ENCODE assay signal across 11 cellular contexts in the genomic region with DNA sequence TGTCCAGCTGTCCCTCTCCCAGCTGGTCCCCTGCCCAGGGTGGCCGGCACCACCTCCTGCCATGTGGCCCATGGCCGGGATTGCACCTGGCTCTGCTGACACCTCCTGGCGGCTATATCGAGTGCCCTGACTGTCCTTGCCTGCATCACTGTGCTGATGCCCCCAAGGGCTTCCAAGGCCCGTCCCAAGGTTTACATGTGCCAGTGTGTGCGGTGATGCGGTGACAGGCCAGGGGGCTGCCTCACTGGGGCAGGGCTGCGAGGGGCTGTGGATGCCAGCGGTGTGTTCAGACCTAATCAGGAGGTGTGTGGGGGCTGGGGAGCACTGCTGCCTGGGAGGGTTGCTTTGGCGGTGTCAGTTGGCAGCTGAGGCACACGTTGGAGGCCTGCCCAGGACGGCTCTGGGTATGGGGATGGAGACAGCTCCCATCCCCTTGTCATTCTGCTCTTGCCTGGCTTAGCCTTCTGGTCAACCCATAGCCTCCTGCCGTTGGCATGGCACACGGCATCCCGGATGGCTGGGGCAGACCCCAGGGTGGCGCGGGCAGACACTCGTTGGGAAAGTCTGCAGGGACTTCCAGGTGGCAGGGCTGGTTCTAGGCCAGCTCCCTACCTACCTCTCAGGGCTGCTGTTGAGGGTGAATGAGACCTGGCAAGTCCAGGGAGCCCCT. TPM values are rescaled to one million over a fixed set of nuclear protein-coding genes. Genes with fewer than 3 reads are reported as not detected.
A peak's percentile ranks its signal among the peaks of the same experiment; 100 is the strongest.
DNase-seq lines count a peak whose midpoint lies in the region; ATAC-seq, FAIRE-seq and TF ChIP-seq lines count a peak whose summit lies in the region.
"Had no signal": no experiment of that assay in that cellular context is flagged by ENCODE, and none has a peak within 500 bp of the region (broad histone marks: within the 10 kb centered on the region; RNA-seq: fewer than 3 reads in every experiment).

No MANE protein-coding gene starts in this region.

- no peak for ATAC-seq in activated T-helper 17 cell treated with anti-CD3 and anti-CD28 coated beads, Interleukin-2, amount 50 U/mL, for 72 hours (replicated peaks)
- no peak for ATAC-seq in HepG2
- ATAC-seq in HG03175 (IDR thresholded peaks at IDR 0.05; ENCODE audit: unreplicated experiment), result no peak

- no peak for FAIRE-seq in HepG2 (lab: Jason Lieb, UNC)
- FAIRE-seq: GM18507 had no signal

- peak overlapping the region; percentile 95 for H3K27ac Mint-ChIP-seq in activated naive CD4-positive, alpha-beta T cell treated with anti-CD3 and anti-CD28 coated beads for 36 hours
- peak overlapping the region; percentile 45 for H3K27ac Mint-ChIP-seq in activated T-helper 17 cell treated with anti-CD3 and anti-CD28 coated beads, Interleukin-2, amount 50 U/mL, for 72 hours

- peaks cover 38% of the 10 kb centered on the region for H4K20me1 ChIP-seq in HepG2 (ENCODE audit: insufficient read depth, low read length)

- CTCF ChIA-PET in activated naive CD4-positive, alpha-beta T cell treated with anti-CD3 and anti-CD28 coated beads for 36 hours (lab: Charles Lee), result interaction anchor here (2.1 kb wide), 1 partner anchor 10 kb away, joined by 8 read pairs; no protein-coding TSS in a partner anchor
- CTCF ChIA-PET in HepG2 (lab: Yijun Ruan, JAX; ENCODE audit: low intra/inter-chr PET ratio, low total read pairs), result no interaction called here

- H3K4me3 Mint-ChIP-seq in activated naive CD4-positive, alpha-beta T cell treated with anti-CD3 and anti-CD28 coated beads for 36 hours, result no peak overlapping the region
- H3K4me3 Mint-ChIP-seq in activated T-helper 17 cell treated with anti-CD3 and anti-CD28 coated beads, Interleukin-2, amount 50 U/mL, for 72 hours, result no peak overlapping the region

- no peak overlapping the region for H2AFZ ChIP-seq in HepG2 (ENCODE audit: low read length)

- no peak for TF ChIP-seq RAD21 in HepG2 (CRISPR knock-in tag; IDR thresholded peaks at IDR 0.05)

- H3K36me3 ChIP-seq in HepG2 (replicated peaks in 1 of 2; ENCODE audit: control insufficient read depth in 1 of 2, insufficient read depth in 2 of 2, low read length in 2 of 2) (peaks cover 12 to 27% of the 10 kb centered on the region in 2 experiments), tibial artery (peaks cover 0 to 18% (median 5%) of the 10 kb centered on the region in 3 donors)

- peaks cover 59% of the 10 kb centered on the region for H3K4me1 Mint-ChIP-seq in activated naive CD4-positive, alpha-beta T cell treated with anti-CD3 and anti-CD28 coated beads for 36 hours (ENCODE audit: low read depth)
- H3K4me1 Mint-ChIP-seq in activated T-helper 17 cell treated with anti-CD3 and anti-CD28 coated beads, Interleukin-2, amount 50 U/mL, for 72 hours, result peaks cover 8% of the 10 kb centered on the region

- in situ Hi-C loops in HepG2 (cut with HindIII; ENCODE audit: extremely low pct_ligation_motif_present, low pct_unique_long_range_greater_than_20kb), result loop anchor here (10.0 kb wide), 2 partner anchors 165 kb away; a partner anchor contains a TSS

- H3K4me3 ChIP-seq in HepG2 (replicated peaks in 1 of 3; ENCODE audit: insufficient read depth in 1 of 3, low read depth in 2 of 3, low read length in 3 of 3) (no peak overlapping the region), tibial artery (peak overlapping the region in 1 of 2 donors; percentile 2)

- DNase-seq in activated naive CD4-positive, alpha-beta T cell treated with anti-CD3 and anti-CD28 coated beads for 36 hours, result no peak
- DNase-seq in activated naive CD4-positive, alpha-beta T cell treated with anti-CD3 and anti-CD28 coated beads, Interleukin-2, amount 50 U/mL, for 16 hours, result no peak
- no peak for DNase-seq in HepG2 (ENCODE audit: low spot score)
- DNase-seq in tibial artery, result no peak
- no peak for DNase-seq in NCI-H2107 (lab: John Stamatoyannopoulos, UW)
- DNase-seq in NCI-H524 treated with DMSO at 0.1 percent for 48 hours (lab: John Stamatoyannopoulos, UW), result no peak
- DNase-seq: activated T-cell treated with anti-CD3 and anti-CD28 coated beads for 4 hours; stimulated activated CD4-positive, alpha-beta T cell treated with anti-CD3 and anti-CD28 coated beads, Interleukin-4, amount 100 ng/mL, for 1 hour had no signal

- peaks cover 28% of the 10 kb centered on the region for H3K4me1 ChIP-seq in HepG2 (ENCODE audit: insufficient read depth, low read length)
- peaks cover 4 to 64% (median 49%) of the 10 kb centered on the region in 4 donors for H3K4me1 ChIP-seq in tibial artery

- no peak for TF ChIP-seq POLR2A in HepG2 (IDR thresholded peaks at IDR 0.05; ENCODE audit: insufficient read depth in 1 of 2, low read depth in 2 of 2, low read length in 2 of 2)

- no peak overlapping the region for H3K27ac ChIP-seq in HepG2 (ENCODE audit: extremely low read length, insufficient read depth, low read length)
- peak overlapping the region; percentile 86 to 97 for H3K27ac ChIP-seq in tibial artery

- no TSS peak for BruUV-seq in HepG2 (replicated peaks; lab: Mats Ljungman, UMichigan)

- POLR2A ChIA-PET in HepG2 (lab: Yijun Ruan, JAX), result no interaction called here

- peaks cover 28% of the 10 kb centered on the region for H3K36me3 Mint-ChIP-seq in activated naive CD4-positive, alpha-beta T cell treated with anti-CD3 and anti-CD28 coated beads for 36 hours (ENCODE audit: low read depth)
- peaks cover 86% of the 10 kb centered on the region for H3K36me3 Mint-ChIP-seq in activated T-helper 17 cell treated with anti-CD3 and anti-CD28 coated beads, Interleukin-2, amount 50 U/mL, for 72 hours (ENCODE audit: low read depth)

- no peak overlapping the region for H3K4me2 ChIP-seq in HepG2 (ENCODE audit: low read depth, low read length)

- no peak overlapping the region for H3K9ac ChIP-seq in HepG2 (ENCODE audit: insufficient read depth, low read depth, low read length)

- H3K27me3 Mint-ChIP-seq in activated naive CD4-positive, alpha-beta T cell treated with anti-CD3 and anti-CD28 coated beads for 36 hours (ENCODE audit: low read depth), result peaks cover 9% of the 10 kb centered on the region
- H3K27me3 Mint-ChIP-seq in activated T-helper 17 cell treated with anti-CD3 and anti-CD28 coated beads, Interleukin-2, amount 50 U/mL, for 72 hours, result peaks cover 3% of the 10 kb centered on the region

- TF ChIP-seq CTCF in HepG2 (CRISPR knock-in tag; IDR thresholded peaks at IDR 0.05), result no peak
- TF ChIP-seq CTCF in tibial artery (IDR thresholded peaks at IDR 0.05), result no peak

- intact Hi-C loops in activated naive CD4-positive, alpha-beta T cell treated with anti-CD3 and anti-CD28 coated beads for 36 hours (cut with micrococcal nuclease), result loop anchor here (5.0 to 10.0 kb wide), 2 partner anchors 383 to 485 kb away; no protein-coding TSS in a partner anchor
- intact Hi-C loops in HepG2 (cut with micrococcal nuclease; ENCODE audit: unreplicated experiment), result loop anchor here (5.0 to 10.0 kb wide), 2 partner anchors 38 to 245 kb away; a partner anchor contains a TSS
- intact Hi-C loops in tibial artery (cut with DNase I; ENCODE audit: low total_unique reads), result loop anchor here (5.0 to 10.0 kb wide), 3 partner anchors 123 to 245 kb away; a partner anchor contains a TSS

- H3K79me2 ChIP-seq in HepG2 (ENCODE audit: insufficient read depth, low read length), result peaks cover 91% of the 10 kb centered on the region

- WGBS in HepG2 (ENCODE audit: low lambda C conversion rate), result 85% methylated on average over 10 of the region's 18 CpGs

- no peaks in the 10 kb centered on the region for H3K9me3 Mint-ChIP-seq in activated naive CD4-positive, alpha-beta T cell treated with anti-CD3 and anti-CD28 coated beads for 36 hours
- no peaks in the 10 kb centered on the region for H3K9me3 Mint-ChIP-seq in activated T-helper 17 cell treated with anti-CD3 and anti-CD28 coated beads, Interleukin-2, amount 50 U/mL, for 72 hours

- H3K9me3 ChIP-seq in HepG2 (ENCODE audit: low read length) (no peaks in the 10 kb centered on the region), tibial artery (no peaks in the 10 kb centered on the region)

- H3K27me3 ChIP-seq in HepG2 (ENCODE audit: control insufficient read depth in 1 of 2, insufficient read depth in 2 of 2, low read length in 2 of 2) (no peaks in the 10 kb centered on the region; a peak in 2 of 5 replicates), tibial artery (no peaks in the 10 kb centered on the region)

- TF ChIP-seq EP300 in HepG2 (IDR thresholded peaks at IDR 0.05; ENCODE audit: low read depth in 2 of 2, low read length in 2 of 2), result no peak
- no peak for TF ChIP-seq EP300 in HepG2 (CRISPR knock-in tag; IDR thresholded peaks at IDR 0.05; ENCODE audit: borderline replicate concordance)

RNA-seq across cellular contexts. Expression of a gene that starts 5.5 kb away (rescaled TPM):
- 10 to 100 TPM; 87.0 to 87.2 TPM for total RNA-seq in activated naive CD4-positive, alpha-beta T cell treated with anti-CD3 and anti-CD28 coated beads for 36 hours
- 100 to 1,000 TPM; 107 to 112 TPM for total RNA-seq in activated T-helper 17 cell treated with anti-CD3 and anti-CD28 coated beads, Interleukin-2, amount 50 U/mL, for 72 hours
- 20.5 and 39.8 TPM in 2 replicates for total RNA-seq in HepG2 (2016; rRNA removed; fragmentation: Illumina TruSeq; extraction: Trizol)
- 7.7 and 8.7 TPM in 2 replicates for total RNA-seq in HepG2 (2016; cell fraction: cytosol; rRNA removed; fragmentation: Illumina TruSeq; extraction: Trizol; ENCODE audit: low read depth)
- 18.3 and 35.2 TPM in 2 replicates for total RNA-seq in HepG2 (2016; cell fraction: insoluble cytoplasmic fraction; rRNA removed; fragmentation: Illumina TruSeq; extraction: Trizol)
- 33.7 and 35.8 TPM in 2 replicates for total RNA-seq in HepG2 (2016; cell fraction: membrane; rRNA removed; fragmentation: Illumina TruSeq; extraction: Trizol)
- total RNA-seq in HepG2 (2016; cell fraction: nucleus; rRNA removed; fragmentation: Illumina TruSeq; extraction: Trizol), result 32.1 and 34.9 TPM in 2 replicates
- polyA plus RNA-seq in HepG2 (2011; rRNA removed), result 27.4 and 31.9 TPM in 2 replicates
- polyA plus RNA-seq in HepG2 (2011; cell fraction: cytosol; rRNA removed), result 31.3 and 32.8 TPM in 2 replicates
- 53.3 and 53.4 TPM in 2 replicates for polyA plus RNA-seq in HepG2 (2011; cell fraction: nucleus; rRNA removed)
- polyA plus RNA-seq in HepG2 (2012), result 39.9 and 42.2 TPM in 2 replicates
- polyA plus RNA-seq in HepG2 (2016; cell fraction: cytosol; fragmentation: Illumina TruSeq; extraction: Trizol; ENCODE audit: low read depth), result 14.1 and 15.9 TPM in 2 replicates
- 67.2 and 88.4 TPM in 2 replicates for polyA plus RNA-seq in HepG2 (2016; cell fraction: insoluble cytoplasmic fraction; fragmentation: Illumina TruSeq; extraction: Trizol; ENCODE audit: low read depth)
- polyA plus RNA-seq in HepG2 (2016; cell fraction: membrane; fragmentation: Illumina TruSeq; extraction: Trizol; ENCODE audit: low read depth), result 51.1 and 52.5 TPM in 2 replicates
- 86.9 and 97.6 TPM in 2 replicates for polyA plus RNA-seq in HepG2 (2016; cell fraction: nucleus; fragmentation: Illumina TruSeq; extraction: Trizol; ENCODE audit: insufficient read depth, low read depth)
- 26.9 and 40.6 TPM in 2 replicates for polyA minus RNA-seq in HepG2 (2011; rRNA and poly(A)+ RNA removed; ENCODE audit: low replicate concordance)
- 19.3 and 21.4 TPM in 2 replicates for polyA minus RNA-seq in HepG2 (2011; cell fraction: cytosol; rRNA and poly(A)+ RNA removed)
- polyA minus RNA-seq in HepG2 (2011; cell fraction: nucleus; rRNA and poly(A)+ RNA removed), result 16.0 and 18.3 TPM in 2 replicates

RNA-seq across cellular contexts. Expression of a gene that starts 36.8 kb away (rescaled TPM):
- total RNA-seq in activated naive CD4-positive, alpha-beta T cell treated with anti-CD3 and anti-CD28 coated beads for 36 hours, result 1 to 10 TPM; 2.1 to 2.5 TPM
- 1 to 10 TPM; 1.8 to 2.3 TPM for total RNA-seq in activated T-helper 17 cell treated with anti-CD3 and anti-CD28 coated beads, Interleukin-2, amount 50 U/mL, for 72 hours
- total RNA-seq in HepG2 (2016; rRNA removed; fragmentation: Illumina TruSeq; extraction: Trizol), result 0.31 and 0.45 TPM in 2 replicates
- total RNA-seq in HepG2 (2016; cell fraction: cytosol; rRNA removed; fragmentation: Illumina TruSeq; extraction: Trizol; ENCODE audit: low read depth), result 0.18 and 0.30 TPM in 2 replicates
- 0.28 and 0.43 TPM in 2 replicates for total RNA-seq in HepG2 (2016; cell fraction: insoluble cytoplasmic fraction; rRNA removed; fragmentation: Illumina TruSeq; extraction: Trizol)
- 0.38 and 0.43 TPM in 2 replicates for total RNA-seq in HepG2 (2016; cell fraction: membrane; rRNA removed; fragmentation: Illumina TruSeq; extraction: Trizol)
- total RNA-seq in HepG2 (2016; cell fraction: nucleus; rRNA removed; fragmentation: Illumina TruSeq; extraction: Trizol), result 0.34 and 0.44 TPM in 2 replicates
- 2.3 and 2.9 TPM in 2 replicates for polyA plus RNA-seq in HepG2 (2011; rRNA removed)
- 2.2 and 2.3 TPM in 2 replicates for polyA plus RNA-seq in HepG2 (2011; cell fraction: cytosol; rRNA removed)
- 2.5 and 3.4 TPM in 2 replicates for polyA plus RNA-seq in HepG2 (2011; cell fraction: nucleus; rRNA removed)
- 2.2 and 3.4 TPM in 2 replicates for polyA plus RNA-seq in HepG2 (2012)
- polyA plus RNA-seq in HepG2 (2016; cell fraction: cytosol; fragmentation: Illumina TruSeq; extraction: Trizol; ENCODE audit: low read depth), result 0.19 and 0.27 TPM in 2 replicates
- polyA plus RNA-seq in HepG2 (2016; cell fraction: insoluble cytoplasmic fraction; fragmentation: Illumina TruSeq; extraction: Trizol; ENCODE audit: low read depth), result 0.74 and 0.80 TPM in 2 replicates
- 0.39 and 0.44 TPM in 2 replicates for polyA plus RNA-seq in HepG2 (2016; cell fraction: membrane; fragmentation: Illumina TruSeq; extraction: Trizol; ENCODE audit: low read depth)
- polyA plus RNA-seq in HepG2 (2016; cell fraction: nucleus; fragmentation: Illumina TruSeq; extraction: Trizol; ENCODE audit: insufficient read depth, low read depth), result 1.1 TPM in 2 replicates
- 2.3 and 4.5 TPM in 2 replicates for polyA minus RNA-seq in HepG2 (2011; rRNA and poly(A)+ RNA removed; ENCODE audit: low replicate concordance)
- polyA minus RNA-seq in HepG2 (2011; cell fraction: cytosol; rRNA and poly(A)+ RNA removed), result 1.8 and 2.8 TPM in 2 replicates
- polyA minus RNA-seq in HepG2 (2011; cell fraction: nucleus; rRNA and poly(A)+ RNA removed), result 1.5 and 2.9 TPM in 2 replicates
